In the genomic region with DNA sequence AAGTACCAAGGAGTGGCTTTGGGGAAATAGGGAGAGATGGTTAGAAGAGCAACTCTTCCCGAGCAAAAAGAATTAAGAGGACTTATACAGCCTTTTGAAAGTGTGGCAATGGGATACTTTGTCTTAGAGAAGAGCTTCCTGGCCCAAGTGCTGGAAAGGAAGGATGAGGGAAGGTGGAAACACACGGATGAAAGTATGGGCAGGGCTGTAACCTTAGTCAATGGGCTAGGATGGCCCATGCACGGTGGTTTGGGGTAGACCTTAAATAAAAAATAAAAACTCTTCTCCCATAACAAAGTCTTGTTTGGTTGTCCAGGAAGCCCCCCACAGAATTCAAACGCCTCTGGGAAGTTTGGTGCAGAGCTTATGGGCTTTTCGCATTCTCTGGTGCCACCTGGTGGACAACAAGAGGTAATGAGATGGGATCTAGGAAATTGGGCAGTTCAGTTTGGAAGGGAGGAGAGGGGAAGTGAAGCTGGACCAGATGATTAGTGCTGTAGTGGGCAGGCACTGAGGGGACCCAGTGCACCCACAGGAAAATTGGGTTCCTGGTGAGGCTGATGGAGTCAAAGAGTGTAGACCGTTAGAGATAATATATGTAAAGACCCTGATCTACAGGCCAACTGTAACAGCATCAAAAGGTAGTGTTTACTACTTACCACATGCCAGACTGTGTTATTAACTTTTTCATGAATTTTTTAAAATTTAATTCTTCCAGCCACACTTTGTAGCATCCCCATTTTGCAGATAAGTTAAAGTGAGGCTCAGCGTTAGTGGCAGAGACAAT, we compare ENCODE assay signal across 8 cellular contexts. TPM values are rescaled to one million over a fixed set of nuclear protein-coding genes. Genes with fewer than 3 reads are reported as not detected.
DNase-seq lines count a peak whose midpoint lies in the region; ATAC-seq, FAIRE-seq and TF ChIP-seq lines count a peak whose summit lies in the region.

No MANE protein-coding gene starts in this region.

- CTCF ChIA-PET in HepG2 (lab: Yijun Ruan, JAX; ENCODE audit: low intra/inter-chr PET ratio, low total read pairs), result interaction anchor here (0.8 to 2.0 kb wide), 5 partner anchors 340 to 586 kb away, joined by 3 to 14 read pairs (median 6); no protein-coding TSS in a partner anchor

- H3K4me3 Mint-ChIP-seq in CD14-positive monocyte, result no peak overlapping the region

- H3K4me3 ChIP-seq in MM.1S (ENCODE audit: low read length) (no peak overlapping the region), SU-DHL-6 (ENCODE audit: insufficient read depth, low read length, poor library complexity, severe bottlenecking) (no peak overlapping the region), cardiac fibroblast (replicated peaks in 1 of 2; ENCODE audit: low read depth in 2 of 2, low read length in 2 of 2) (no peak overlapping the region), HepG2 (replicated peaks in 1 of 3; ENCODE audit: insufficient read depth in 1 of 3, low read depth in 2 of 3, low read length in 3 of 3) (no peak overlapping the region)

- H3K4me2 ChIP-seq in MM.1S (ENCODE audit: low read depth, low read length) (no peak overlapping the region), SU-DHL-6 (ENCODE audit: low read depth, low read length, poor library complexity, severe bottlenecking) (no peak overlapping the region), HepG2 (ENCODE audit: low read depth, low read length) (no peak overlapping the region)

- DNase-seq in CD14-positive monocyte (ENCODE audit: low spot score), result no peak
- DNase-seq in MM.1S, result peak; percentile 20
- peak; percentile 63 to 64 for DNase-seq in cardiac fibroblast (ENCODE audit: low read depth in 2 of 2)
- DNase-seq in HepG2 (ENCODE audit: low spot score), result peak; percentile 35
- DNase-seq in stimulated activated CD8-positive, alpha-beta memory T cell treated with anti-CD3 and anti-CD28 coated beads, Interleukin-4, amount 100 ng/mL, for 24 hours (ENCODE audit: low read depth), result peak; percentile 15

- TF ChIP-seq EP300 in HepG2 (IDR thresholded peaks at IDR 0.05; ENCODE audit: low read depth in 2 of 2, low read length in 2 of 2) (no peak), HepG2 (CRISPR knock-in tag; IDR thresholded peaks at IDR 0.05; ENCODE audit: borderline replicate concordance) (no peak)

- intact Hi-C loops in CD14-positive monocyte (cut with micrococcal nuclease), result loop anchor here in 1 of 2 donors (5.0 to 10.0 kb wide), 2 partner anchors 380 to 522 kb away; no protein-coding TSS in a partner anchor
- intact Hi-C loops in HepG2 (cut with micrococcal nuclease; ENCODE audit: unreplicated experiment), result loop anchor here (1.0 to 10.0 kb wide), 3 partner anchors 342 to 524 kb away; no protein-coding TSS in a partner anchor

- no TSS peak for BruUV-seq in HepG2 (replicated peaks; lab: Mats Ljungman, UMichigan)

- no peaks in the 10 kb centered on the region for H4K20me1 ChIP-seq in MM.1S (ENCODE audit: insufficient read depth, low read length)
- H4K20me1 ChIP-seq in SU-DHL-6 (ENCODE audit: low read depth, low read length), result no peaks in the 10 kb centered on the region
- H4K20me1 ChIP-seq in HepG2 (ENCODE audit: insufficient read depth, low read length), result no peaks in the 10 kb centered on the region

- H3K27ac ChIP-seq in MM.1S (ENCODE audit: low read length) (no peak overlapping the region), SU-DHL-6 (ENCODE audit: low read depth, low read length) (no peak overlapping the region), HepG2 (ENCODE audit: extremely low read length, insufficient read depth, low read length) (no peak overlapping the region)

- H2AFZ ChIP-seq in MM.1S (ENCODE audit: low read length) (no peak overlapping the region), SU-DHL-6 (ENCODE audit: low read depth, low read length, severe bottlenecking) (no peak overlapping the region), HepG2 (ENCODE audit: low read length) (no peak overlapping the region)

- peak; percentile 59 for FAIRE-seq in HepG2 (lab: Jason Lieb, UNC)

- 5% methylated on average over 7 of the region's 7 CpGs for WGBS in HepG2 (ENCODE audit: low lambda C conversion rate)

- peaks cover 2 to 8% (median 2%) of the 10 kb centered on the region in 3 donors for H3K27me3 Mint-ChIP-seq in CD14-positive monocyte (ENCODE audit: low read depth in 3 of 3)

- H3F3A ChIP-seq in MM.1S (ENCODE audit: insufficient read depth, low read length), result no peaks in the 10 kb centered on the region
- no peaks in the 10 kb centered on the region for H3F3A ChIP-seq in SU-DHL-6 (ENCODE audit: insufficient read depth)

- no peaks in the 10 kb centered on the region for H3K79me2 ChIP-seq in MM.1S (ENCODE audit: low read length)
- no peaks in the 10 kb centered on the region for H3K79me2 ChIP-seq in SU-DHL-6 (ENCODE audit: insufficient read depth, low read length)
- no peaks in the 10 kb centered on the region for H3K79me2 ChIP-seq in HepG2 (ENCODE audit: insufficient read depth, low read length)

- H3K9ac ChIP-seq in MM.1S (ENCODE audit: low read length) (no peak overlapping the region), SU-DHL-6 (ENCODE audit: low read length) (no peak overlapping the region), HepG2 (ENCODE audit: insufficient read depth, low read depth, low read length) (no peak overlapping the region)

- H3K36me3 ChIP-seq in MM.1S (replicated peaks; ENCODE audit: insufficient read depth, low read length) (no peaks in the 10 kb centered on the region), SU-DHL-6 (ENCODE audit: low read length) (no peaks in the 10 kb centered on the region), HepG2 (replicated peaks in 1 of 2; ENCODE audit: control insufficient read depth in 1 of 2, insufficient read depth in 2 of 2, low read length in 2 of 2) (no peaks in the 10 kb centered on the region)

- TF ChIP-seq CTCF in CD14-positive monocyte (IDR thresholded peaks at IDR 0.05), result peak; percentile 62
- peak; percentile 81 for TF ChIP-seq CTCF in MM.1S (IDR thresholded peaks at IDR 0.05; ENCODE audit: low read length)
- TF ChIP-seq CTCF in SU-DHL-6 (IDR thresholded peaks at IDR 0.05; ENCODE audit: insufficient read depth, low read length, poor library complexity, severe bottlenecking), result peak; percentile 40
- peak; percentile 55 for TF ChIP-seq CTCF in cardiac fibroblast (IDR thresholded peaks at IDR 0.05; ENCODE audit: low read depth, low read length)
- peak; percentile 78 for TF ChIP-seq CTCF in HepG2 (CRISPR knock-in tag; IDR thresholded peaks at IDR 0.05)

- H3K4me1 Mint-ChIP-seq in CD14-positive monocyte, result peaks cover 5% of the 10 kb centered on the region

- TF ChIP-seq POLR2A in HepG2 (IDR thresholded peaks at IDR 0.05; ENCODE audit: insufficient read depth in 1 of 2, low read depth in 2 of 2, low read length in 2 of 2), result no peak

- no peak overlapping the region for H3K27ac Mint-ChIP-seq in CD14-positive monocyte

- no peaks in the 10 kb centered on the region for H3K9me2 ChIP-seq in MM.1S (replicated peaks; ENCODE audit: insufficient read depth, low read length)
- H3K9me2 ChIP-seq in SU-DHL-6 (replicated peaks; ENCODE audit: insufficient read depth, low read length), result no peaks in the 10 kb centered on the region

- in situ Hi-C loops in HepG2 (cut with HindIII; ENCODE audit: extremely low pct_ligation_motif_present, low pct_unique_long_range_greater_than_20kb), result loop anchor here (10.0 kb wide), 2 partner anchors 372 to 522 kb away; no protein-coding TSS in a partner anchor

- TF ChIP-seq RAD21 in HepG2 (CRISPR knock-in tag; IDR thresholded peaks at IDR 0.05), result peak; percentile 68

- peaks cover 0 to 2% (median 0%) of the 10 kb centered on the region in 7 donors for H3K9me3 Mint-ChIP-seq in CD14-positive monocyte

- ATAC-seq in GM18517 (IDR thresholded peaks at IDR 0.05; ENCODE audit: unreplicated experiment) (peak; percentile 65), HepG2 (peak; percentile 57; the same call in 1 of the 3 replicates), GM21515 (IDR thresholded peaks at IDR 0.05; ENCODE audit: unreplicated experiment) (no peak)

- H3K4me1 ChIP-seq in MM.1S (ENCODE audit: low read length), result no peaks in the 10 kb centered on the region
- no peaks in the 10 kb centered on the region for H3K4me1 ChIP-seq in HepG2 (ENCODE audit: insufficient read depth, low read length)

- no peaks in the 10 kb centered on the region for H3K27me3 ChIP-seq in MM.1S (replicated peaks; ENCODE audit: insufficient read depth, low read length)
- no peaks in the 10 kb centered on the region for H3K27me3 ChIP-seq in SU-DHL-6 (ENCODE audit: low read length)
- no peaks in the 10 kb centered on the region for H3K27me3 ChIP-seq in HepG2 (ENCODE audit: control insufficient read depth in 1 of 2, insufficient read depth in 2 of 2, low read length in 2 of 2)

- H3K36me3 Mint-ChIP-seq in CD14-positive monocyte, result no peaks in the 10 kb centered on the region

- POLR2A ChIA-PET in HepG2 (lab: Yijun Ruan, JAX), result no interaction called here

- no peaks in the 10 kb centered on the region for H3K9me3 ChIP-seq in MM.1S (replicated peaks; ENCODE audit: insufficient read depth, low read length)
- no peaks in the 10 kb centered on the region for H3K9me3 ChIP-seq in SU-DHL-6 (ENCODE audit: insufficient read depth, low read length)
- no peaks in the 10 kb centered on the region for H3K9me3 ChIP-seq in HepG2 (ENCODE audit: low read length)

TF ChIP-seq in HepG2, 621 proteins besides CTCF, POLR2A, EP300 and RAD21 (continues in another document):
- TF ChIP-seq SMC3 (IDR thresholded peaks at IDR 0.05; ENCODE audit: low read length) (peak; percentile 87), ZNF121 (CRISPR knock-in tag; IDR thresholded peaks at IDR 0.05) (peak; percentile 95)

RNA-seq across cellular contexts. Expression of gene ENOX2, which starts 13.8 kb away (rescaled TPM):
- polyA plus RNA-seq in CD14-positive monocyte (10 to 100 TPM; 14.7 to 22.1 TPM), HepG2 (2011; rRNA removed) (4.9 and 5.9 TPM in 2 replicates)
- 8.5 and 17.4 TPM in 2 replicates for total RNA-seq in HepG2 (2016; rRNA removed; fragmentation: Illumina TruSeq; extraction: Trizol)
- total RNA-seq in HepG2 (2016; cell fraction: cytosol; rRNA removed; fragmentation: Illumina TruSeq; extraction: Trizol; ENCODE audit: low read depth), result 1.7 and 1.9 TPM in 2 replicates
- total RNA-seq in HepG2 (2016; cell fraction: insoluble cytoplasmic fraction; rRNA removed; fragmentation: Illumina TruSeq; extraction: Trizol), result 9.8 and 13.8 TPM in 2 replicates
- 6.7 and 7.0 TPM in 2 replicates for total RNA-seq in HepG2 (2016; cell fraction: membrane; rRNA removed; fragmentation: Illumina TruSeq; extraction: Trizol)
- 4.9 and 5.3 TPM in 2 replicates for total RNA-seq in HepG2 (2016; cell fraction: nucleus; rRNA removed; fragmentation: Illumina TruSeq; extraction: Trizol)
- polyA plus RNA-seq in HepG2 (2011; cell fraction: cytosol; rRNA removed), result 3.0 and 3.7 TPM in 2 replicates
- 1.5 and 2.0 TPM in 2 replicates for polyA plus RNA-seq in HepG2 (2011; cell fraction: nucleus; rRNA removed)
- 3.7 and 5.0 TPM in 2 replicates for polyA plus RNA-seq in HepG2 (2012)
- 1.1 and 1.5 TPM in 2 replicates for polyA plus RNA-seq in HepG2 (2016; cell fraction: cytosol; fragmentation: Illumina TruSeq; extraction: Trizol; ENCODE audit: low read depth)
- 12.7 and 16.0 TPM in 2 replicates for polyA plus RNA-seq in HepG2 (2016; cell fraction: insoluble cytoplasmic fraction; fragmentation: Illumina TruSeq; extraction: Trizol; ENCODE audit: low read depth)
- polyA plus RNA-seq in HepG2 (2016; cell fraction: membrane; fragmentation: Illumina TruSeq; extraction: Trizol; ENCODE audit: low read depth), result 4.3 and 4.7 TPM in 2 replicates
- polyA plus RNA-seq in HepG2 (2016; cell fraction: nucleus; fragmentation: Illumina TruSeq; extraction: Trizol; ENCODE audit: insufficient read depth, low read depth), result 5.6 and 6.8 TPM in 2 replicates
- 2.7 and 8.9 TPM in 2 replicates for polyA minus RNA-seq in HepG2 (2011; rRNA and poly(A)+ RNA removed; ENCODE audit: low replicate concordance)
- polyA minus RNA-seq in HepG2 (2011; cell fraction: cytosol; rRNA and poly(A)+ RNA removed), result 3.9 and 4.8 TPM in 2 replicates
- polyA minus RNA-seq in HepG2 (2011; cell fraction: nucleus; rRNA and poly(A)+ RNA removed), result 4.2 and 4.7 TPM in 2 replicates
